In the genomic region with DNA sequence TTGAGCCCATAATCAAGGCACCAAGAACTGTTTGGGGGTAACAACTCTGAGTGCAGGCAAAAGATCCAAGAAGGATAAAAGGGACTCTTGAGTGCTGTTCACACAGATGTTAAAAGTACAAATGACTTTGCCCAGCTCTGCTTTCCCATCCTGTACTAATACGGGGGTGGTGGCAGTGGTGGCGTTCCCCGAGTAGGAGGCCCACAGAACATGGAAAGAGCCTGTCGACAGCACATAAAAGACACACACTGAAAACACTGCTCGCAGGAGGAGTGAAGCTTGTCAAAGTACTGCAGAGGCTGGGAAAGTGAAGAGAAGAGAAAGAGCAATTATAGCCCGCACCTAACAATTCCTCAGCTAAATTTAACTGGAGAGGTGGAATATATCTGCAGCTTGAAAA, we compare ENCODE assay signal across 28 cellular contexts.
"Had no signal": no experiment of that assay in that cellular context is flagged by ENCODE, and none has a peak within 500 bp of the region (broad histone marks: within the 10 kb centered on the region; RNA-seq: fewer than 3 reads in every experiment).

No MANE protein-coding gene starts in this region.

- H3K4me1 Mint-ChIP-seq: endodermal cell; memory B cell; stimulated activated naive B cell treated with anti-CD40 and anti-IgM and Interleukin-4, amounts not matched to agents 10 μg/mL and 1 μg/mL and 100 μg/mL, for 72 hours had no signal

- H3K4me1 ChIP-seq: colonic mucosa, gastrocnemius medialis, pancreas, right atrium auricular region, spleen had no signal

- H3K4me3 Mint-ChIP-seq: dendritic cell treated with granulocyte-macrophage colony-stimulating factor and Interleukin-4, amounts not matched to agents 40 ng/mL and 50 ng/mL, for 4 days; endodermal cell; memory B cell; naive thymus-derived CD8-positive, alpha-beta T cell; stimulated activated naive B cell treated with anti-CD40 and anti-IgM and Interleukin-4, amounts not matched to agents 10 μg/mL and 1 μg/mL and 100 μg/mL, for 72 hours; stimulated activated naive CD8-positive, alpha-beta T cell treated with anti-CD3 and anti-CD28 coated beads, Interleukin-15, Interleukin-2, amounts not matched to agents 100 ng/mL and 50 ng/mL, for 24 hours had no signal

- H3K27ac ChIP-seq: colonic mucosa, epithelial cell of prostate, gastrocnemius medialis, heart left ventricle, left ventricle myocardium inferior, neutrophil, pancreas, right atrium auricular region, sigmoid colon, spleen, thoracic aorta, tibial nerve, upper lobe of left lung had no signal

- H3K27me3 ChIP-seq: colonic mucosa, gastrocnemius medialis, heart left ventricle, neutrophil, pancreas, right atrium auricular region, sigmoid colon, spleen, tibial nerve, upper lobe of left lung had no signal

- H3K4me3 ChIP-seq: colonic mucosa, gastrocnemius medialis, heart left ventricle, left ventricle myocardium inferior, lung, pancreas, right atrium auricular region, sigmoid colon, spleen, thoracic aorta, tibial nerve, upper lobe of left lung had no signal

- H3K27ac Mint-ChIP-seq: dendritic cell treated with granulocyte-macrophage colony-stimulating factor and Interleukin-4, amounts not matched to agents 40 ng/mL and 50 ng/mL, for 4 days; endodermal cell; memory B cell; stimulated activated naive B cell treated with anti-CD40 and anti-IgM and Interleukin-4, amounts not matched to agents 10 μg/mL and 1 μg/mL and 100 μg/mL, for 72 hours; stimulated activated naive CD8-positive, alpha-beta T cell treated with anti-CD3 and anti-CD28 coated beads, Interleukin-15, Interleukin-2, amounts not matched to agents 100 ng/mL and 50 ng/mL, for 24 hours had no signal

- ATAC-seq: esophagus mucosa; gastrocnemius medialis; left cardiac atrium; naive thymus-derived CD8-positive, alpha-beta T cell; pancreas; stimulated activated naive B cell treated with anti-CD40 and anti-IgM and Interleukin-4, amounts not matched to agents 10 μg/mL and 1 μg/mL and 100 μg/mL, for 72 hours had no signal

- H3K36me3 ChIP-seq: colonic mucosa, gastrocnemius medialis, left ventricle myocardium inferior, neutrophil, pancreas, right atrium auricular region, sigmoid colon, thoracic aorta, upper lobe of left lung had no signal

- DNase-seq: central memory CD4-positive, alpha-beta T cell; colonic mucosa; effector CD8-positive, alpha-beta T cell; endodermal cell; foreskin fibroblast; gastrocnemius medialis; heart left ventricle; hippocampal formation; left cardiac atrium; left ventricle myocardium inferior; midbrain; naive thymus-derived CD8-positive, alpha-beta T cell; pancreas; sigmoid colon; spleen; stimulated activated CD4-positive, alpha-beta T cell treated with anti-CD3 and anti-CD28 coated beads, Interleukin-4, amount 100 ng/mL, for 4 hours; stimulated activated naive B cell treated with anti-CD40 and anti-IgM and Interleukin-4, amounts not matched to agents 10 μg/mL and 1 μg/mL and 100 μg/mL, for 72 hours; upper lobe of left lung had no signal

- H3K27me3 Mint-ChIP-seq: dendritic cell treated with granulocyte-macrophage colony-stimulating factor and Interleukin-4, amounts not matched to agents 40 ng/mL and 50 ng/mL, for 4 days; memory B cell; naive thymus-derived CD8-positive, alpha-beta T cell; stimulated activated naive B cell treated with anti-CD40 and anti-IgM and Interleukin-4, amounts not matched to agents 10 μg/mL and 1 μg/mL and 100 μg/mL, for 72 hours; stimulated activated naive CD8-positive, alpha-beta T cell treated with anti-CD3 and anti-CD28 coated beads, Interleukin-15, Interleukin-2, amounts not matched to agents 100 ng/mL and 50 ng/mL, for 24 hours had no signal

- H3K9me3 ChIP-seq: colonic mucosa, gastrocnemius medialis, heart left ventricle, left ventricle myocardium inferior, neutrophil, pancreas, right atrium auricular region, sigmoid colon, spleen, thoracic aorta, tibial nerve, upper lobe of left lung had no signal

- H3K9me3 Mint-ChIP-seq: dendritic cell treated with granulocyte-macrophage colony-stimulating factor and Interleukin-4, amounts not matched to agents 40 ng/mL and 50 ng/mL, for 4 days; endodermal cell; memory B cell; naive thymus-derived CD8-positive, alpha-beta T cell; stimulated activated naive B cell treated with anti-CD40 and anti-IgM and Interleukin-4, amounts not matched to agents 10 μg/mL and 1 μg/mL and 100 μg/mL, for 72 hours; stimulated activated naive CD8-positive, alpha-beta T cell treated with anti-CD3 and anti-CD28 coated beads, Interleukin-15, Interleukin-2, amounts not matched to agents 100 ng/mL and 50 ng/mL, for 24 hours had no signal
